In genomic region chr14:52874389-52874788, GRCh38 we compare ENCODE assay signal across 21 cellular contexts.
"Had no signal": no experiment of that assay in that cellular context is flagged by ENCODE, and none has a peak within 500 bp of the region (broad histone marks: within the 10 kb centered on the region; RNA-seq: fewer than 3 reads in every experiment).

No MANE protein-coding gene starts in this region.

- H3K27ac ChIP-seq: foreskin keratinocyte, hepatocyte, sigmoid colon, thoracic aorta, upper lobe of right lung had no signal

- ATAC-seq: activated CD8-positive, alpha-beta T cell treated with anti-CD3 and anti-CD28 coated beads for 36 hours; naive thymus-derived CD8-positive, alpha-beta T cell; stimulated activated memory B cell treated with anti-CD40 and anti-IgM and Interleukin-4, amounts not matched to agents 10 μg/mL and 1 μg/mL and 100 μg/mL, for 72 hours had no signal

- H3K27me3 ChIP-seq: breast epithelium, foreskin keratinocyte, hepatocyte, sigmoid colon, spleen, upper lobe of right lung had no signal

- DNase-seq: activated CD4-positive, alpha-beta T cell treated with anti-CD3 and anti-CD28 coated beads, Interleukin-2, amount 10 ng/mL, durations not matched to agents 24 days and 14 days; activated CD8-positive, alpha-beta T cell treated with anti-CD3 and anti-CD28 coated beads for 36 hours; activated naive CD4-positive, alpha-beta T cell treated with anti-CD3 and anti-CD28 coated beads for 36 hours; activated T-cell treated with anti-CD3 and anti-CD28 coated beads, Interleukin-2, amount 50 U/mL, for 1 hour; aorta; cerebellar nuclear complex; effector CD8-positive, alpha-beta T cell; naive thymus-derived CD8-positive, alpha-beta T cell; posterior cingulate gyrus; spleen; stimulated activated CD4-positive, alpha-beta T cell treated with anti-CD3 and anti-CD28 coated beads, Interleukin-4, amount 100 ng/mL, for 4 hours; T-helper 9 cell; upper lobe of right lung had no signal

- H3K9me3 Mint-ChIP-seq: activated CD4-positive, alpha-beta T cell treated with anti-CD3 and anti-CD28 coated beads, Interleukin-2, amount 10 ng/mL, durations not matched to agents 24 days and 14 days; activated CD8-positive, alpha-beta T cell treated with anti-CD3 and anti-CD28 coated beads for 36 hours; activated naive CD4-positive, alpha-beta T cell treated with anti-CD3 and anti-CD28 coated beads for 36 hours; activated T-helper 2 cell treated with anti-CD3 and anti-CD28 coated beads, Interferon-gamma antibody, Interleukin-2, Interleukin-4, amounts not matched to agents 10 μg/mL and 5 μg/mL and 100 μg/mL, durations not matched to agents 14 hours and 24 hours and 36 hours; dendritic cell treated with granulocyte-macrophage colony-stimulating factor and Interleukin-4, amounts not matched to agents 40 ng/mL and 50 ng/mL, for 4 days; naive thymus-derived CD8-positive, alpha-beta T cell; stimulated activated memory B cell treated with anti-CD40 and anti-IgM and Interleukin-4, amounts not matched to agents 10 μg/mL and 1 μg/mL and 100 μg/mL, for 72 hours had no signal

- H3K27ac Mint-ChIP-seq: activated CD4-positive, alpha-beta T cell treated with anti-CD3 and anti-CD28 coated beads, Interleukin-2, amount 10 ng/mL, durations not matched to agents 24 days and 14 days; activated CD8-positive, alpha-beta T cell treated with anti-CD3 and anti-CD28 coated beads for 36 hours; activated naive CD4-positive, alpha-beta T cell treated with anti-CD3 and anti-CD28 coated beads for 36 hours; activated T-helper 2 cell treated with anti-CD3 and anti-CD28 coated beads, Interferon-gamma antibody, Interleukin-2, Interleukin-4, amounts not matched to agents 10 μg/mL and 5 μg/mL and 100 μg/mL, durations not matched to agents 14 hours and 24 hours and 36 hours; dendritic cell treated with granulocyte-macrophage colony-stimulating factor and Interleukin-4, amounts not matched to agents 40 ng/mL and 50 ng/mL, for 4 days; stimulated activated memory B cell treated with anti-CD40 and anti-IgM and Interleukin-4, amounts not matched to agents 10 μg/mL and 1 μg/mL and 100 μg/mL, for 72 hours had no signal

- H3K79me2 ChIP-seq: hepatocyte had no signal

- H3K4me3 Mint-ChIP-seq: activated CD4-positive, alpha-beta T cell treated with anti-CD3 and anti-CD28 coated beads, Interleukin-2, amount 10 ng/mL, durations not matched to agents 24 days and 14 days; activated CD8-positive, alpha-beta T cell treated with anti-CD3 and anti-CD28 coated beads for 36 hours; activated naive CD4-positive, alpha-beta T cell treated with anti-CD3 and anti-CD28 coated beads for 36 hours; dendritic cell treated with granulocyte-macrophage colony-stimulating factor and Interleukin-4, amounts not matched to agents 40 ng/mL and 50 ng/mL, for 4 days; naive thymus-derived CD8-positive, alpha-beta T cell; stimulated activated memory B cell treated with anti-CD40 and anti-IgM and Interleukin-4, amounts not matched to agents 10 μg/mL and 1 μg/mL and 100 μg/mL, for 72 hours had no signal

- H3K4me2 ChIP-seq: hepatocyte had no signal

- H3K27me3 Mint-ChIP-seq: activated CD8-positive, alpha-beta T cell treated with anti-CD3 and anti-CD28 coated beads for 36 hours; dendritic cell treated with granulocyte-macrophage colony-stimulating factor and Interleukin-4, amounts not matched to agents 40 ng/mL and 50 ng/mL, for 4 days had no signal

- H3K9me3 ChIP-seq: breast epithelium, sigmoid colon, spleen, thoracic aorta, upper lobe of right lung had no signal

- H3K36me3 ChIP-seq: breast epithelium had no signal

- H3K4me3 ChIP-seq: breast epithelium, hepatocyte, sigmoid colon, spleen, thoracic aorta, upper lobe of right lung had no signal

- H3K4me1 Mint-ChIP-seq: activated CD4-positive, alpha-beta T cell treated with anti-CD3 and anti-CD28 coated beads, Interleukin-2, amount 10 ng/mL, durations not matched to agents 24 days and 14 days; naive thymus-derived CD8-positive, alpha-beta T cell; stimulated activated memory B cell treated with anti-CD40 and anti-IgM and Interleukin-4, amounts not matched to agents 10 μg/mL and 1 μg/mL and 100 μg/mL, for 72 hours had no signal

- H3K36me3 Mint-ChIP-seq: naive thymus-derived CD8-positive, alpha-beta T cell; stimulated activated memory B cell treated with anti-CD40 and anti-IgM and Interleukin-4, amounts not matched to agents 10 μg/mL and 1 μg/mL and 100 μg/mL, for 72 hours had no signal

- H2AFZ ChIP-seq: hepatocyte had no signal
